In genomic region chr2:172804423-172804822, GRCh38 we compare ENCODE assay signal across 17 cellular contexts.
DNase-seq lines count a peak whose midpoint lies in the region; ATAC-seq lines count a peak whose summit lies in the region.
"Had no signal": no experiment of that assay in that cellular context is flagged by ENCODE, and none has a peak within 500 bp of the region (broad histone marks: within the 10 kb centered on the region; RNA-seq: fewer than 3 reads in every experiment).

No MANE protein-coding gene starts in this region.

- DNase-seq in NCI-H82 (lab: John Stamatoyannopoulos, UW) (peak; percentile 42), NCI-H82 treated with DMSO at 0.1 percent for 48 hours (lab: John Stamatoyannopoulos, UW; ENCODE audit: unreplicated experiment) (no peak), NCI-H2171 treated with DMSO at 0.1 percent for 48 hours (lab: John Stamatoyannopoulos, UW) (peak; percentile 71), SK-N-DZ (ENCODE audit: low spot score) (peak; percentile 52), NCI-H1930 (lab: John Stamatoyannopoulos, UW) (no peak)
- no peak for DNase-seq in stimulated activated naive CD8-positive, alpha-beta T cell treated with anti-CD3 and anti-CD28 coated beads, Interleukin-15, Interleukin-2, amounts not matched to agents 100 U/mL and 50 U/mL, for 24 hours
- DNase-seq: 8988T; ACHN; AML-193; BE2C; CD4-positive, alpha-beta T cell; CD8-positive, alpha-beta memory T cell; DND-41; GOT3; HFFc6 had no signal

- no peak for ATAC-seq in HG03159 (IDR thresholded peaks at IDR 0.05; ENCODE audit: unreplicated experiment)
- ATAC-seq in stimulated activated naive CD8-positive, alpha-beta T cell treated with anti-CD3 and anti-CD28 coated beads, Interleukin-15, Interleukin-2, amounts not matched to agents 100 U/mL and 50 U/mL, for 24 hours = no peak
- ATAC-seq: A549 had no signal

Comparison
In these comparisons a context has a peak if more than half of its experiments do, and no peak if none do; other contexts are left out.
1. DNase-seq: peak in NCI-H82 (single experiment), NCI-H2171 treated with DMSO at 0.1 percent for 48 hours (single experiment) and SK-N-DZ (single experiment); none in NCI-H82 treated with DMSO at 0.1 percent for 48 hours (single experiment), NCI-H1930 (0 of 2) and stimulated activated naive CD8-positive, alpha-beta T cell treated with anti-CD3 and anti-CD28 coated beads, Interleukin-15, Interleukin-2, amounts not matched to agents 100 U/mL and 50 U/mL, for 24 hours (single experiment).